Comparison of ENCODE assay signal across 8 cellular contexts in genomic region chr7:5699951-5700384, GRCh38.
DNase-seq lines count a peak whose midpoint lies in the region; ATAC-seq and TF ChIP-seq lines count a peak whose summit lies in the region.

No MANE protein-coding gene starts in this region.

- peaks cover 64% of the 10 kb centered on the region for H3K4me1 ChIP-seq in body of pancreas
- H3K4me1 ChIP-seq in ovary (ENCODE audit: insufficient read depth) = peaks cover 37% of the 10 kb centered on the region
- peaks cover 46% of the 10 kb centered on the region for H3K4me1 ChIP-seq in upper lobe of right lung
- H3K4me1 ChIP-seq in foreskin keratinocyte = peaks cover 12% of the 10 kb centered on the region

- H3F3A ChIP-seq in SU-DHL-6 (ENCODE audit: insufficient read depth) = peaks cover 19% of the 10 kb centered on the region

- TF ChIP-seq CTCF in SU-DHL-6 (IDR thresholded peaks at IDR 0.05; ENCODE audit: insufficient read depth, low read length, poor library complexity, severe bottlenecking) (no peak), body of pancreas (IDR thresholded peaks at IDR 0.05) (no peak), osteocyte (IDR thresholded peaks at IDR 0.05) (no peak), ovary (IDR thresholded peaks at IDR 0.05) (no peak), upper lobe of right lung (IDR thresholded peaks at IDR 0.05) (no peak), foreskin keratinocyte (conservative IDR thresholded peaks at IDR 0.05) (no peak)

- intact Hi-C loops in body of pancreas (cut with DNase I) (loop anchor here (10.0 kb wide), 1 partner anchor 205 kb away; no protein-coding TSS in a partner anchor), ovary (cut with DNase I) (loop anchor here (5.0 to 10.0 kb wide), 2 partner anchors 33 to 205 kb away; no protein-coding TSS in a partner anchor), upper lobe of right lung (cut with DNase I) (no loop called here)

- peaks cover 10% of the 10 kb centered on the region for H3K36me3 Mint-ChIP-seq in osteocyte (ENCODE audit: unreplicated experiment)

- H3K27me3 Mint-ChIP-seq in osteocyte (ENCODE audit: unreplicated experiment) = no peaks in the 10 kb centered on the region

- no peak overlapping the region for H3K4me3 Mint-ChIP-seq in osteocyte (ENCODE audit: unreplicated experiment)

- H3K9me3 Mint-ChIP-seq in osteocyte (ENCODE audit: unreplicated experiment) = no peaks in the 10 kb centered on the region

- H2AFZ ChIP-seq in SU-DHL-6 (ENCODE audit: low read depth, low read length, severe bottlenecking) = no peak overlapping the region

- H3K27me3 ChIP-seq in SU-DHL-6 (ENCODE audit: low read length) (no peaks in the 10 kb centered on the region), body of pancreas (no peaks in the 10 kb centered on the region), ovary (no peaks in the 10 kb centered on the region), upper lobe of right lung (no peaks in the 10 kb centered on the region), foreskin keratinocyte (no peaks in the 10 kb centered on the region)

- H3K36me3 ChIP-seq in SU-DHL-6 (ENCODE audit: low read length) (no peaks in the 10 kb centered on the region), body of pancreas (replicated peaks in 1 of 2; ENCODE audit: insufficient read depth in 1 of 2, low read depth in 2 of 2) (no peaks in the 10 kb centered on the region), ovary (no peaks in the 10 kb centered on the region), upper lobe of right lung (peaks cover 18% of the 10 kb centered on the region)

- peaks cover 2% of the 10 kb centered on the region; the same call in 1 of the 2 replicates for H3K79me2 ChIP-seq in SU-DHL-6 (ENCODE audit: insufficient read depth, low read length)

- no peak for TF ChIP-seq POLR2A in body of pancreas (IDR thresholded peaks at IDR 0.05)
- TF ChIP-seq POLR2A in ovary (IDR thresholded peaks at IDR 0.05) = no peak

- H3K9me2 ChIP-seq in SU-DHL-6 (replicated peaks; ENCODE audit: insufficient read depth, low read length) = no peaks in the 10 kb centered on the region

- H3K4me2 ChIP-seq in SU-DHL-6 (ENCODE audit: low read depth, low read length, poor library complexity, severe bottlenecking) = peak overlapping the region; percentile 7

- H3K9me3 ChIP-seq in SU-DHL-6 (ENCODE audit: insufficient read depth, low read length) (no peaks in the 10 kb centered on the region), body of pancreas (no peaks in the 10 kb centered on the region), ovary (no peaks in the 10 kb centered on the region), upper lobe of right lung (no peaks in the 10 kb centered on the region)

- no peak overlapping the region for H3K9ac ChIP-seq in SU-DHL-6 (ENCODE audit: low read length)

- ATAC-seq in GM18508 (IDR thresholded peaks at IDR 0.05; ENCODE audit: insufficient read depth, unreplicated experiment) (peak; percentile 37), HG02759 (IDR thresholded peaks at IDR 0.05; ENCODE audit: unreplicated experiment) (peak; percentile 60), body of pancreas (no peak), upper lobe of right lung (no peak), foreskin keratinocyte (no peak)

- no peak overlapping the region for H3K27ac ChIP-seq in SU-DHL-6 (ENCODE audit: low read depth, low read length)
- H3K27ac ChIP-seq in body of pancreas = peak overlapping the region in 3 of 4 donors; percentile 17 to 63 (median 52)
- peak overlapping the region in 1 of 2 donors; percentile 45 for H3K27ac ChIP-seq in ovary
- H3K27ac ChIP-seq in upper lobe of right lung = no peak overlapping the region
- no peak overlapping the region for H3K27ac ChIP-seq in foreskin keratinocyte

- H3K4me3 ChIP-seq in SU-DHL-6 (ENCODE audit: insufficient read depth, low read length, poor library complexity, severe bottlenecking) (no peak overlapping the region), body of pancreas (no peak overlapping the region), ovary (no peak overlapping the region), upper lobe of right lung (no peak overlapping the region)

- peaks cover 78% of the 10 kb centered on the region for H3K4me1 Mint-ChIP-seq in osteocyte (ENCODE audit: unreplicated experiment)

- TF ChIP-seq EP300 in ovary (IDR thresholded peaks at IDR 0.05) = no peak

- 29 to 44% methylated on average over 6 of the region's 6 CpGs for WGBS in body of pancreas, 2 donors
- WGBS in ovary, 3 donors = 18 to 32% (median 18%) methylated on average over 6 of the region's 6 CpGs

- peak overlapping the region; percentile 99 for H3K27ac Mint-ChIP-seq in osteocyte (ENCODE audit: unreplicated experiment)

- peak in 2 of 4 donors; percentile 43 to 50 for DNase-seq in body of pancreas
- no peak for DNase-seq in osteocyte (ENCODE audit: extremely low spot score, unreplicated experiment)
- no peak for DNase-seq in ovary
- DNase-seq in upper lobe of right lung = no peak
- DNase-seq in foreskin keratinocyte = no peak

- H4K20me1 ChIP-seq in SU-DHL-6 (ENCODE audit: low read depth, low read length) = no peaks in the 10 kb centered on the region

Comparison
In these comparisons a context has a peak if more than half of its experiments do, and no peak if none do; other contexts are left out.
1. ATAC-seq: peak in GM18508 (single experiment) and HG02759 (single experiment); none in body of pancreas (single experiment), upper lobe of right lung (single experiment) and foreskin keratinocyte (single experiment).
2. H3K27ac ChIP-seq: peak in body of pancreas (3 of 4); none in SU-DHL-6 (single experiment), upper lobe of right lung (single experiment) and foreskin keratinocyte (single experiment).